Comparison of ENCODE assay signal across 1 cellular context in the genomic region with DNA sequence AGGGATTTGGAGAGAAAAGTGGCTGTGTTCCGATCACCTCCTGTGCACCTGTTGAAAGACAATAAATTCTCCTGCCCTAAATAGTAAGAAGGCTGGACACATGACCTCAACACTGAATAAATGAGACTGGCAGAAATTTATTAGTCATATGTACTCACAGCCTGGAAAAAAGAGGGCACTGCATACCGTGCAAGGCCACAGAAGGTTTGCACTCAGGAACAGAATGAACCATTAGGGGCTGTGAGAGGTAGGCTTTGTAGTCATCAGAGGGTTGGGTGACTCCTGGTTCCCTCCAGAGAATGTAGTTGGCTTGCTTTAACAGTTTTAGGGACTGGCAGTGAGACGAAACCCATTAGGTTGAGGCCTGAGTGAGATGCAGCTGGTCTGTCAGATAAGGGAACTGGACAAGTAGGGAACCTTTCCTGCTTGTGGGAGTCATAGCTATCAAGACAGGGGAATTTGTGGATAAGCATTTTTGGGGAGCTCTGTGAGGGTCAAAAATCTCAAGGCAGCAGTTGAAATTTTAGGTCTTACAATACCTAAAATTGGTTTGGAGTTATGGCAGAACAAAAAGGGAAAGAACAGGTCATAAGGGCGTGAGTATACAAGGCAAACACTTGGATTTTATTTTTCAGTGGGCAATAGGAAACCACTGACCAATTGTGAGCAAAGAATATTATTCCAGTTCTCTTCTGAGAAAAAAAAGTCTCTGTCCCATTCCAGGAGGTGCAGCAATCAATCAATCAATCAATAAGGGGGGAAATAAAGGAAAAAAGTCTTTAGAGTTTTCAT.
TF ChIP-seq lines count a peak whose summit lies in the region.

No MANE protein-coding gene starts in this region.

TF ChIP-seq in K562, 482 proteins besides CTCF, POLR2A, EP300 and RAD21 (continued from another document and continues in another):
- TF ChIP-seq, protein P1, sequence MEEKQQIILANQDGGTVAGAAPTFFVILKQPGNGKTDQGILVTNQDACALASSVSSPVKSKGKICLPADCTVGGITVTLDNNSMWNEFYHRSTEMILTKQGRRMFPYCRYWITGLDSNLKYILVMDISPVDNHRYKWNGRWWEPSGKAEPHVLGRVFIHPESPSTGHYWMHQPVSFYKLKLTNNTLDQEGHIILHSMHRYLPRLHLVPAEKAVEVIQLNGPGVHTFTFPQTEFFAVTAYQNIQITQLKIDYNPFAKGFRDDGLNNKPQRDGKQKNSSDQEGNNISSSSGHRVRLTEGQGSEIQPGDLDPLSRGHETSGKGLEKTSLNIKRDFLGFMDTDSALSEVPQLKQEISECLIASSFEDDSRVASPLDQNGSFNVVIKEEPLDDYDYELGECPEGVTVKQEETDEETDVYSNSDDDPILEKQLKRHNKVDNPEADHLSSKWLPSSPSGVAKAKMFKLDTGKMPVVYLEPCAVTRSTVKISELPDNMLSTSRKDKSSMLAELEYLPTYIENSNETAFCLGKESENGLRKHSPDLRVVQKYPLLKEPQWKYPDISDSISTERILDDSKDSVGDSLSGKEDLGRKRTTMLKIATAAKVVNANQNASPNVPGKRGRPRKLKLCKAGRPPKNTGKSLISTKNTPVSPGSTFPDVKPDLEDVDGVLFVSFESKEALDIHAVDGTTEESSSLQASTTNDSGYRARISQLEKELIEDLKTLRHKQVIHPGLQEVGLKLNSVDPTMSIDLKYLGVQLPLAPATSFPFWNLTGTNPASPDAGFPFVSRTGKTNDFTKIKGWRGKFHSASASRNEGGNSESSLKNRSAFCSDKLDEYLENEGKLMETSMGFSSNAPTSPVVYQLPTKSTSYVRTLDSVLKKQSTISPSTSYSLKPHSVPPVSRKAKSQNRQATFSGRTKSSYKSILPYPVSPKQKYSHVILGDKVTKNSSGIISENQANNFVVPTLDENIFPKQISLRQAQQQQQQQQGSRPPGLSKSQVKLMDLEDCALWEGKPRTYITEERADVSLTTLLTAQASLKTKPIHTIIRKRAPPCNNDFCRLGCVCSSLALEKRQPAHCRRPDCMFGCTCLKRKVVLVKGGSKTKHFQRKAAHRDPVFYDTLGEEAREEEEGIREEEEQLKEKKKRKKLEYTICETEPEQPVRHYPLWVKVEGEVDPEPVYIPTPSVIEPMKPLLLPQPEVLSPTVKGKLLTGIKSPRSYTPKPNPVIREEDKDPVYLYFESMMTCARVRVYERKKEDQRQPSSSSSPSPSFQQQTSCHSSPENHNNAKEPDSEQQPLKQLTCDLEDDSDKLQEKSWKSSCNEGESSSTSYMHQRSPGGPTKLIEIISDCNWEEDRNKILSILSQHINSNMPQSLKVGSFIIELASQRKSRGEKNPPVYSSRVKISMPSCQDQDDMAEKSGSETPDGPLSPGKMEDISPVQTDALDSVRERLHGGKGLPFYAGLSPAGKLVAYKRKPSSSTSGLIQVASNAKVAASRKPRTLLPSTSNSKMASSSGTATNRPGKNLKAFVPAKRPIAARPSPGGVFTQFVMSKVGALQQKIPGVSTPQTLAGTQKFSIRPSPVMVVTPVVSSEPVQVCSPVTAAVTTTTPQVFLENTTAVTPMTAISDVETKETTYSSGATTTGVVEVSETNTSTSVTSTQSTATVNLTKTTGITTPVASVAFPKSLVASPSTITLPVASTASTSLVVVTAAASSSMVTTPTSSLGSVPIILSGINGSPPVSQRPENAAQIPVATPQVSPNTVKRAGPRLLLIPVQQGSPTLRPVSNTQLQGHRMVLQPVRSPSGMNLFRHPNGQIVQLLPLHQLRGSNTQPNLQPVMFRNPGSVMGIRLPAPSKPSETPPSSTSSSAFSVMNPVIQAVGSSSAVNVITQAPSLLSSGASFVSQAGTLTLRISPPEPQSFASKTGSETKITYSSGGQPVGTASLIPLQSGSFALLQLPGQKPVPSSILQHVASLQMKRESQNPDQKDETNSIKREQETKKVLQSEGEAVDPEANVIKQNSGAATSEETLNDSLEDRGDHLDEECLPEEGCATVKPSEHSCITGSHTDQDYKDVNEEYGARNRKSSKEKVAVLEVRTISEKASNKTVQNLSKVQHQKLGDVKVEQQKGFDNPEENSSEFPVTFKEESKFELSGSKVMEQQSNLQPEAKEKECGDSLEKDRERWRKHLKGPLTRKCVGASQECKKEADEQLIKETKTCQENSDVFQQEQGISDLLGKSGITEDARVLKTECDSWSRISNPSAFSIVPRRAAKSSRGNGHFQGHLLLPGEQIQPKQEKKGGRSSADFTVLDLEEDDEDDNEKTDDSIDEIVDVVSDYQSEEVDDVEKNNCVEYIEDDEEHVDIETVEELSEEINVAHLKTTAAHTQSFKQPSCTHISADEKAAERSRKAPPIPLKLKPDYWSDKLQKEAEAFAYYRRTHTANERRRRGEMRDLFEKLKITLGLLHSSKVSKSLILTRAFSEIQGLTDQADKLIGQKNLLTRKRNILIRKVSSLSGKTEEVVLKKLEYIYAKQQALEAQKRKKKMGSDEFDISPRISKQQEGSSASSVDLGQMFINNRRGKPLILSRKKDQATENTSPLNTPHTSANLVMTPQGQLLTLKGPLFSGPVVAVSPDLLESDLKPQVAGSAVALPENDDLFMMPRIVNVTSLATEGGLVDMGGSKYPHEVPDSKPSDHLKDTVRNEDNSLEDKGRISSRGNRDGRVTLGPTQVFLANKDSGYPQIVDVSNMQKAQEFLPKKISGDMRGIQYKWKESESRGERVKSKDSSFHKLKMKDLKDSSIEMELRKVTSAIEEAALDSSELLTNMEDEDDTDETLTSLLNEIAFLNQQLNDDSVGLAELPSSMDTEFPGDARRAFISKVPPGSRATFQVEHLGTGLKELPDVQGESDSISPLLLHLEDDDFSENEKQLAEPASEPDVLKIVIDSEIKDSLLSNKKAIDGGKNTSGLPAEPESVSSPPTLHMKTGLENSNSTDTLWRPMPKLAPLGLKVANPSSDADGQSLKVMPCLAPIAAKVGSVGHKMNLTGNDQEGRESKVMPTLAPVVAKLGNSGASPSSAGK (IDR thresholded peaks at IDR 0.05), result no peak
- peak; percentile 86; the same call in 1 of the 2 replicates for TF ChIP-seq ELF4 (CRISPR knock-in tag; IDR thresholded peaks at IDR 0.05)
- no peak for TF ChIP-seq SAFB2 (IDR thresholded peaks at IDR 0.05; ENCODE audit: borderline replicate concordance, low read depth, low read length, severe bottlenecking)
- TF ChIP-seq C11orf30 (IDR thresholded peaks at IDR 0.05; ENCODE audit: low read depth), result peak; percentile 70
- TF ChIP-seq ZNF507 (tag; conservative IDR thresholded peaks at IDR 0.05), result no peak
- TF ChIP-seq, protein P2, sequence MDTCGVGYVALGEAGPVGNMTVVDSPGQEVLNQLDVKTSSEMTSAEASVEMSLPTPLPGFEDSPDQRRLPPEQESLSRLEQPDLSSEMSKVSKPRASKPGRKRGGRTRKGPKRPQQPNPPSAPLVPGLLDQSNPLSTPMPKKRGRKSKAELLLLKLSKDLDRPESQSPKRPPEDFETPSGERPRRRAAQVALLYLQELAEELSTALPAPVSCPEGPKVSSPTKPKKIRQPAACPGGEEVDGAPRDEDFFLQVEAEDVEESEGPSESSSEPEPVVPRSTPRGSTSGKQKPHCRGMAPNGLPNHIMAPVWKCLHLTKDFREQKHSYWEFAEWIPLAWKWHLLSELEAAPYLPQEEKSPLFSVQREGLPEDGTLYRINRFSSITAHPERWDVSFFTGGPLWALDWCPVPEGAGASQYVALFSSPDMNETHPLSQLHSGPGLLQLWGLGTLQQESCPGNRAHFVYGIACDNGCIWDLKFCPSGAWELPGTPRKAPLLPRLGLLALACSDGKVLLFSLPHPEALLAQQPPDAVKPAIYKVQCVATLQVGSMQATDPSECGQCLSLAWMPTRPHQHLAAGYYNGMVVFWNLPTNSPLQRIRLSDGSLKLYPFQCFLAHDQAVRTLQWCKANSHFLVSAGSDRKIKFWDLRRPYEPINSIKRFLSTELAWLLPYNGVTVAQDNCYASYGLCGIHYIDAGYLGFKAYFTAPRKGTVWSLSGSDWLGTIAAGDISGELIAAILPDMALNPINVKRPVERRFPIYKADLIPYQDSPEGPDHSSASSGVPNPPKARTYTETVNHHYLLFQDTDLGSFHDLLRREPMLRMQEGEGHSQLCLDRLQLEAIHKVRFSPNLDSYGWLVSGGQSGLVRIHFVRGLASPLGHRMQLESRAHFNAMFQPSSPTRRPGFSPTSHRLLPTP (IDR thresholded peaks at IDR 0.05; ENCODE audit: borderline replicate concordance, extremely low read depth, insufficient read length), result no peak
- no peak for TF ChIP-seq CEBPB (tag; IDR thresholded peaks at IDR 0.05)
- TF ChIP-seq, protein P3, sequence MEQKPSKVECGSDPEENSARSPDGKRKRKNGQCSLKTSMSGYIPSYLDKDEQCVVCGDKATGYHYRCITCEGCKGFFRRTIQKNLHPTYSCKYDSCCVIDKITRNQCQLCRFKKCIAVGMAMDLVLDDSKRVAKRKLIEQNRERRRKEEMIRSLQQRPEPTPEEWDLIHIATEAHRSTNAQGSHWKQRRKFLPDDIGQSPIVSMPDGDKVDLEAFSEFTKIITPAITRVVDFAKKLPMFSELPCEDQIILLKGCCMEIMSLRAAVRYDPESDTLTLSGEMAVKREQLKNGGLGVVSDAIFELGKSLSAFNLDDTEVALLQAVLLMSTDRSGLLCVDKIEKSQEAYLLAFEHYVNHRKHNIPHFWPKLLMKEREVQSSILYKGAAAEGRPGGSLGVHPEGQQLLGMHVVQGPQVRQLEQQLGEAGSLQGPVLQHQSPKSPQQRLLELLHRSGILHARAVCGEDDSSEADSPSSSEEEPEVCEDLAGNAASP (IDR thresholded peaks at IDR 0.05), result no peak
- TF ChIP-seq ZBTB8A (IDR thresholded peaks at IDR 0.05; ENCODE audit: partially characterized antibody), result no peak
- TF ChIP-seq, protein P4, sequence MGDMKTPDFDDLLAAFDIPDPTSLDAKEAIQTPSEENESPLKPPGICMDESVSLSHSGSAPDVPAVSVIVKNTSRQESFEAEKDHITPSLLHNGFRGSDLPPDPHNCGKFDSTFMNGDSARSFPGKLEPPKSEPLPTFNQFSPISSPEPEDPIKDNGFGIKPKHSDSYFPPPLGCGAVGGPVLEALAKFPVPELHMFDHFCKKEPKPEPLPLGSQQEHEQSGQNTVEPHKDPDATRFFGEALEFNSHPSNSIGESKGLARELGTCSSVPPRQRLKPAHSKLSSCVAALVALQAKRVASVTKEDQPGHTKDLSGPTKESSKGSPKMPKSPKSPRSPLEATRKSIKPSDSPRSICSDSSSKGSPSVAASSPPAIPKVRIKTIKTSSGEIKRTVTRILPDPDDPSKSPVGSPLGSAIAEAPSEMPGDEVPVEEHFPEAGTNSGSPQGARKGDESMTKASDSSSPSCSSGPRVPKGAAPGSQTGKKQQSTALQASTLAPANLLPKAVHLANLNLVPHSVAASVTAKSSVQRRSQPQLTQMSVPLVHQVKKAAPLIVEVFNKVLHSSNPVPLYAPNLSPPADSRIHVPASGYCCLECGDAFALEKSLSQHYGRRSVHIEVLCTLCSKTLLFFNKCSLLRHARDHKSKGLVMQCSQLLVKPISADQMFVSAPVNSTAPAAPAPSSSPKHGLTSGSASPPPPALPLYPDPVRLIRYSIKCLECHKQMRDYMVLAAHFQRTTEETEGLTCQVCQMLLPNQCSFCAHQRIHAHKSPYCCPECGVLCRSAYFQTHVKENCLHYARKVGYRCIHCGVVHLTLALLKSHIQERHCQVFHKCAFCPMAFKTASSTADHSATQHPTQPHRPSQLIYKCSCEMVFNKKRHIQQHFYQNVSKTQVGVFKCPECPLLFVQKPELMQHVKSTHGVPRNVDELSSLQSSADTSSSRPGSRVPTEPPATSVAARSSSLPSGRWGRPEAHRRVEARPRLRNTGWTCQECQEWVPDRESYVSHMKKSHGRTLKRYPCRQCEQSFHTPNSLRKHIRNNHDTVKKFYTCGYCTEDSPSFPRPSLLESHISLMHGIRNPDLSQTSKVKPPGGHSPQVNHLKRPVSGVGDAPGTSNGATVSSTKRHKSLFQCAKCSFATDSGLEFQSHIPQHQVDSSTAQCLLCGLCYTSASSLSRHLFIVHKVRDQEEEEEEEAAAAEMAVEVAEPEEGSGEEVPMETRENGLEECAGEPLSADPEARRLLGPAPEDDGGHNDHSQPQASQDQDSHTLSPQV (IDR thresholded peaks at IDR 0.05), result peak; percentile 32
- TF ChIP-seq RAD51 (IDR thresholded peaks at IDR 0.05; ENCODE audit: borderline replicate concordance, low read depth), result no peak; the same call in 1 of the 2 replicates
- peak; percentile 74 for TF ChIP-seq CREB1 (IDR thresholded peaks at IDR 0.05)
- peak; percentile 41; the same call in 1 of the 2 replicates for TF ChIP-seq CREB1 (CRISPR knock-in tag; IDR thresholded peaks at IDR 0.05)
- TF ChIP-seq ZNF79 (CRISPR knock-in tag; IDR thresholded peaks at IDR 0.05; ENCODE audit: low read depth), result no peak
- TF ChIP-seq ZNF197 (CRISPR knock-in tag; IDR thresholded peaks at IDR 0.05; ENCODE audit: low read depth), result no peak; the same call in 1 of the 2 replicates
- peak; percentile 70 for TF ChIP-seq SMARCB1 (IDR thresholded peaks at IDR 0.05; ENCODE audit: insufficient read length, low read depth)
- 0 out of 2 replicates have a peak, but pooled peaks have one; percentile 50 for TF ChIP-seq SMARCA5 (IDR thresholded peaks at IDR 0.05)
- no peak for TF ChIP-seq CSDE1 (IDR thresholded peaks at IDR 0.05)
- 0 out of 4 replicates have a peak, but pooled peaks of 1 of the 2 experiments have one; percentile 66 for TF ChIP-seq BCLAF1 (IDR thresholded peaks at IDR 0.05; ENCODE audit: borderline replicate concordance in 1 of 2, control insufficient read depth in 1 of 2, low read depth in 2 of 2, low read length in 1 of 2)
- no peak for TF ChIP-seq ZBTB17 (CRISPR knock-in tag; IDR thresholded peaks at IDR 0.05)
- TF ChIP-seq E2F4 (CRISPR knock-in tag; IDR thresholded peaks at IDR 0.05; ENCODE audit: low read depth), result no peak
- TF ChIP-seq XRCC4 (IDR thresholded peaks at IDR 0.05; ENCODE audit: extremely low read depth, insufficient read depth, insufficient read length), result no peak
- TF ChIP-seq RFX1 (IDR thresholded peaks at IDR 0.05), result no peak
- TF ChIP-seq TOE1 (IDR thresholded peaks at IDR 0.05; ENCODE audit: borderline replicate concordance), result peak; percentile 70; the same call in 1 of the 2 replicates
- no peak for TF ChIP-seq TOE1 (CRISPR knock-in tag; IDR thresholded peaks at IDR 0.05; ENCODE audit: borderline replicate concordance, low read depth)
- no peak for TF ChIP-seq GABPB2 (CRISPR knock-in tag; conservative IDR thresholded peaks at IDR 0.05)
